11 cellular contexts compared by ENCODE assay signal in the genomic region with DNA sequence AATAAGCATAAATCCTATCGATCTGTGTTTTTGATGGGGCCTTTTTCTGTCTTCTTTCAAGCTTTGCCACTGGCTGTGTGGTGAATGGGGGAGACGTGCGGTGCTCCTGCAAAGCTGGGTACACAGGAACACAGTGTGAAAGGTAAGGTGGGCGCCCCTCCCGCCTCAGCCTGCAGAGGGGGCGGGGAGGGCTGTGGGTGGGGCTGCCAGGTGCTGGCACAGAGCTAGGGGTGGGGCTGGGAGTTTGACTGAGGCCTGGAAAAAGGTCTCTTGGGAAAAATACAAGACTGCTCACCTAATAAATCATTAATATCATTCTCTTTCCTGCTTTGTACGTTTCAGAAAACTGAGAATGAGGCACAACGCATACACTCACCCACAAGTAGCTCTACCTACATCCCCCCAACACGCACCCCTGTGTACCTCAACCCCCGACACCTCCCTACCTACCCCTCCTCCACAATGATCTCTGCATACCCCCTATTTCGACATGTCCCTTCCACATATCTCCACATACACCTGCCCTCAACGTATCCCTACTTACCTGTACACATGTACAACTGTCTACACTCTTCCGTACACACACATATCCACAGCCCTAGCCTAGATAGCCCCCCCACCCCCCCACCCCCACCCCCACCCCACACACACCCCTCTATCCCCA.
DNase-seq lines count a peak whose midpoint lies in the region; ATAC-seq and TF ChIP-seq lines count a peak whose summit lies in the region.
"Had no signal": no experiment of that assay in that cellular context is flagged by ENCODE, and none has a peak within 500 bp of the region (broad histone marks: within the 10 kb centered on the region; RNA-seq: fewer than 3 reads in every experiment).

No MANE protein-coding gene starts in this region.

- no peaks in the 10 kb centered on the region for H3K36me3 Mint-ChIP-seq in activated CD8-positive, alpha-beta T cell treated with anti-CD3 and anti-CD28 coated beads for 36 hours (ENCODE audit: low read depth)
- H3K36me3 Mint-ChIP-seq in activated CD8-positive, alpha-beta T cell treated with anti-CD3 and anti-CD28 coated beads, Interleukin-2, amount 10 ng/mL, durations not matched to agents 7 days and 5 days (ENCODE audit: low read depth): no peaks in the 10 kb centered on the region
- no peaks in the 10 kb centered on the region for H3K36me3 Mint-ChIP-seq in brain

- peaks cover 36% of the 10 kb centered on the region for H3K4me1 Mint-ChIP-seq in activated CD8-positive, alpha-beta T cell treated with anti-CD3 and anti-CD28 coated beads for 36 hours (ENCODE audit: low read depth)
- peaks cover 32% of the 10 kb centered on the region for H3K4me1 Mint-ChIP-seq in activated CD8-positive, alpha-beta T cell treated with anti-CD3 and anti-CD28 coated beads, Interleukin-2, amount 10 ng/mL, durations not matched to agents 7 days and 5 days (ENCODE audit: low read depth)
- peaks cover 65% of the 10 kb centered on the region for H3K4me1 Mint-ChIP-seq in brain

- H3K36me3 ChIP-seq in mucosa of rectum (ENCODE audit: control insufficient read depth in 2 of 2, insufficient read depth in 2 of 2, low read length in 2 of 2): no peaks in the 10 kb centered on the region
- H3K36me3 ChIP-seq: cardiac muscle cell had no signal

- POLR2A ChIA-PET in activated CD8-positive, alpha-beta T cell treated with anti-CD3 and anti-CD28 coated beads for 36 hours (lab: Charles Lee): interaction anchor here (1.4 kb wide), 1 partner anchor 9 kb away, joined by 3 read pairs; no protein-coding TSS in a partner anchor
- POLR2A ChIA-PET in activated CD8-positive, alpha-beta T cell treated with anti-CD3 and anti-CD28 coated beads, Interleukin-2, amount 10 ng/mL, durations not matched to agents 7 days and 5 days (lab: Charles Lee): interaction anchor here (1.4 kb wide), 1 partner anchor 18 kb away, joined by 3 read pairs; no protein-coding TSS in a partner anchor

- no peaks in the 10 kb centered on the region for H3K9me3 ChIP-seq in mucosa of rectum (ENCODE audit: control insufficient read depth in 2 of 2, low read length in 2 of 2)
- H3K9me3 ChIP-seq: heart left ventricle had no signal

- H3K27ac Mint-ChIP-seq in activated CD8-positive, alpha-beta T cell treated with anti-CD3 and anti-CD28 coated beads for 36 hours: peak overlapping the region; percentile 7
- no peak overlapping the region for H3K27ac Mint-ChIP-seq in activated CD8-positive, alpha-beta T cell treated with anti-CD3 and anti-CD28 coated beads, Interleukin-2, amount 10 ng/mL, durations not matched to agents 7 days and 5 days
- H3K27ac Mint-ChIP-seq in brain: peak overlapping the region in 3 of 5 experiments; percentile 33 to 55 (median 36)

- no peaks in the 10 kb centered on the region for H3K9me3 Mint-ChIP-seq in activated CD8-positive, alpha-beta T cell treated with anti-CD3 and anti-CD28 coated beads for 36 hours
- H3K9me3 Mint-ChIP-seq in activated CD8-positive, alpha-beta T cell treated with anti-CD3 and anti-CD28 coated beads, Interleukin-2, amount 10 ng/mL, durations not matched to agents 7 days and 5 days (ENCODE audit: insufficient read depth): no peaks in the 10 kb centered on the region
- no peaks in the 10 kb centered on the region for H3K9me3 Mint-ChIP-seq in brain

- H3K4me1 ChIP-seq in mucosa of rectum (ENCODE audit: control insufficient read depth in 2 of 2, insufficient read depth in 2 of 2, low read length in 2 of 2): peaks cover 6 to 14% of the 10 kb centered on the region in 2 donors

- ATAC-seq in activated CD8-positive, alpha-beta T cell treated with anti-CD3 and anti-CD28 coated beads for 36 hours: peak; percentile 41
- no peak for ATAC-seq in activated CD8-positive, alpha-beta T cell treated with anti-CD3 and anti-CD28 coated beads, Interleukin-2, amount 10 ng/mL, durations not matched to agents 7 days and 5 days
- ATAC-seq in GM21528 (IDR thresholded peaks at IDR 0.05; ENCODE audit: low FRiP score, unreplicated experiment) (no peak), GM19395 (IDR thresholded peaks at IDR 0.05; ENCODE audit: unreplicated experiment) (no peak), HG02852 (IDR thresholded peaks at IDR 0.05; ENCODE audit: unreplicated experiment) (no peak)

- no peak overlapping the region for H3K4me3 Mint-ChIP-seq in activated CD8-positive, alpha-beta T cell treated with anti-CD3 and anti-CD28 coated beads for 36 hours
- H3K4me3 Mint-ChIP-seq in activated CD8-positive, alpha-beta T cell treated with anti-CD3 and anti-CD28 coated beads, Interleukin-2, amount 10 ng/mL, durations not matched to agents 7 days and 5 days: no peak overlapping the region
- no peak overlapping the region for H3K4me3 Mint-ChIP-seq in brain

- intact Hi-C loops in activated CD8-positive, alpha-beta T cell treated with anti-CD3 and anti-CD28 coated beads for 36 hours (cut with micrococcal nuclease): no loop called here

- H3K27me3 Mint-ChIP-seq in activated CD8-positive, alpha-beta T cell treated with anti-CD3 and anti-CD28 coated beads for 36 hours: no peaks in the 10 kb centered on the region
- H3K27me3 Mint-ChIP-seq in activated CD8-positive, alpha-beta T cell treated with anti-CD3 and anti-CD28 coated beads, Interleukin-2, amount 10 ng/mL, durations not matched to agents 7 days and 5 days (ENCODE audit: low read depth): no peaks in the 10 kb centered on the region
- peaks cover 7% of the 10 kb centered on the region for H3K27me3 Mint-ChIP-seq in brain

- no peaks in the 10 kb centered on the region for H3K27me3 ChIP-seq in mucosa of rectum (ENCODE audit: control insufficient read depth in 2 of 2, insufficient read depth in 2 of 2, low read length in 2 of 2)
- H3K27me3 ChIP-seq: cardiac muscle cell, heart left ventricle had no signal

- CTCF ChIA-PET in activated CD8-positive, alpha-beta T cell treated with anti-CD3 and anti-CD28 coated beads for 36 hours (lab: Charles Lee): interaction anchor here (1.2 to 1.6 kb wide), 4 partner anchors 16 to 66 kb away, joined by 3 to 6 read pairs (median 3); no protein-coding TSS in a partner anchor
- CTCF ChIA-PET in activated CD8-positive, alpha-beta T cell treated with anti-CD3 and anti-CD28 coated beads, Interleukin-2, amount 10 ng/mL, durations not matched to agents 7 days and 5 days (lab: Charles Lee): interaction anchor here (1.3 to 4.0 kb wide), 2 partner anchors 34 to 60 kb away, joined by 3 to 14 read pairs; no protein-coding TSS in a partner anchor

- DNase-seq in activated CD8-positive, alpha-beta T cell treated with anti-CD3 and anti-CD28 coated beads for 36 hours: no peak
- no peak for DNase-seq in activated CD8-positive, alpha-beta T cell treated with anti-CD3 and anti-CD28 coated beads, Interleukin-2, amount 10 ng/mL, durations not matched to agents 7 days and 5 days
- DNase-seq in ureter (ENCODE audit: low spot score): peak; percentile 73
- DNase-seq: activated CD8-positive, alpha-beta memory T cell treated with anti-CD3 and anti-CD28 coated beads, Interleukin-2, amount 50 U/mL, for 4 hours; heart left ventricle had no signal

- peak overlapping the region; percentile 22 to 48 for H3K27ac ChIP-seq in mucosa of rectum (ENCODE audit: low read depth in 2 of 2, low read length in 2 of 2)
- H3K27ac ChIP-seq: cardiac muscle cell had no signal

- TF ChIP-seq CTCF in activated CD8-positive, alpha-beta T cell treated with anti-CD3 and anti-CD28 coated beads for 36 hours (IDR thresholded peaks at IDR 0.05): no peak
- no peak for TF ChIP-seq CTCF in brain (conservative IDR thresholded peaks at IDR 0.05)

- H3K9ac ChIP-seq in mucosa of rectum (ENCODE audit: low read depth in 1 of 2, low read length in 2 of 2): peak overlapping the region in 1 of 2 donors; percentile 24

- H3K4me3 ChIP-seq in mucosa of rectum (ENCODE audit: low read length in 2 of 2): no peak overlapping the region
- H3K4me3 ChIP-seq: cardiac muscle cell, heart left ventricle had no signal
